16 cellular contexts compared by ENCODE assay signal in genomic region chr3:84042717-84043116, GRCh38.
A peak's percentile ranks its signal among the peaks of the same experiment; 100 is the strongest.
DNase-seq lines count a peak whose midpoint lies in the region; ATAC-seq and TF ChIP-seq lines count a peak whose summit lies in the region.
"Had no signal": no experiment of that assay in that cellular context is flagged by ENCODE, and none has a peak within 500 bp of the region (broad histone marks: within the 10 kb centered on the region; RNA-seq: fewer than 3 reads in every experiment).

No MANE protein-coding gene starts in this region.

- no peaks in the 10 kb centered on the region for H3K36me3 Mint-ChIP-seq in nephron progenitor cell (ENCODE audit: low read depth)
- H3K36me3 Mint-ChIP-seq: CD4-positive, alpha-beta memory T cell had no signal

- peaks cover 16% of the 10 kb centered on the region for H3K9me3 Mint-ChIP-seq in nephron progenitor cell

- no peak overlapping the region for H3K4me3 Mint-ChIP-seq in nephron progenitor cell
- H3K4me3 Mint-ChIP-seq: CD4-positive, alpha-beta memory T cell had no signal

- peaks cover 8% of the 10 kb centered on the region for H3K27me3 Mint-ChIP-seq in nephron progenitor cell (ENCODE audit: low read depth, poor library complexity)
- H3K27me3 Mint-ChIP-seq: CD4-positive, alpha-beta memory T cell had no signal

- DNase-seq in NCI-H69 (lab: John Stamatoyannopoulos, UW) (peak; percentile 16), nephron progenitor cell (no peak), retina (peak; percentile 22)
- DNase-seq: C1 segment of cervical spinal cord; Calu3; CD4-positive, alpha-beta memory T cell; COR-L47; DMS53; DMS79 treated with DMSO at 0.1 percent for 48 hours; GF-D8; GOT3; H7; HCEC 1CT had no signal

- TF ChIP-seq CTCF in nephron progenitor cell (IDR thresholded peaks at IDR 0.05) = no peak

- peak overlapping the region; percentile 8 for H3K27ac Mint-ChIP-seq in nephron progenitor cell
- H3K27ac Mint-ChIP-seq: CD4-positive, alpha-beta memory T cell had no signal

- H3K4me1 Mint-ChIP-seq in nephron progenitor cell = peaks cover 42% of the 10 kb centered on the region
- H3K4me1 Mint-ChIP-seq: CD4-positive, alpha-beta memory T cell had no signal

- ATAC-seq in GM18502 (IDR thresholded peaks at IDR 0.05; ENCODE audit: poor library complexity, unreplicated experiment) (no peak), GM18870 (IDR thresholded peaks at IDR 0.05; ENCODE audit: unreplicated experiment) (no peak), GM21526 (IDR thresholded peaks at IDR 0.05; ENCODE audit: low FRiP score, unreplicated experiment) (no peak)
